Comparison of ENCODE assay signal across 13 cellular contexts in genomic region chr6:55777461-55777860, GRCh38.
"Had no signal": no experiment of that assay in that cellular context is flagged by ENCODE, and none has a peak within 500 bp of the region (broad histone marks: within the 10 kb centered on the region; RNA-seq: fewer than 3 reads in every experiment).

No MANE protein-coding gene starts in this region.

- H3K9me3 ChIP-seq: lower lobe of right lung, mucosa of descending colon, right atrium auricular region, upper lobe of right lung had no signal

- DNase-seq: activated CD4-positive, alpha-beta T cell treated with anti-CD3 and anti-CD28 coated beads, Interleukin-2, amount 50 U/mL, for 1 hour; activated effector memory CD4-positive, alpha-beta T cell treated with Interleukin-2 at 50 U/mL for 16 hours; activated T-cell treated with anti-CD3 and anti-CD28 coated beads, Interleukin-2, amount 50 U/mL, for 1 hour; amygdala; left cardiac atrium; lower lobe of right lung; mucosa of descending colon; natural killer cell; nucleus accumbens; stimulated activated naive CD8-positive, alpha-beta T cell treated with anti-CD3 and anti-CD28 coated beads, Interleukin-15, Interleukin-2, amounts not matched to agents 100 U/mL and 50 U/mL, for 24 hours; T-helper 2 cell; upper lobe of right lung had no signal

- H3K27me3 ChIP-seq: right atrium auricular region, upper lobe of right lung had no signal

- H3K4me3 ChIP-seq: lower lobe of right lung, mucosa of descending colon, right atrium auricular region, upper lobe of right lung had no signal

- ATAC-seq: left cardiac atrium; lower lobe of right lung; mucosa of descending colon; natural killer cell; stimulated activated naive CD8-positive, alpha-beta T cell treated with anti-CD3 and anti-CD28 coated beads, Interleukin-15, Interleukin-2, amounts not matched to agents 100 U/mL and 50 U/mL, for 24 hours; upper lobe of right lung had no signal

- H3K27ac ChIP-seq: lower lobe of right lung, right atrium auricular region, upper lobe of right lung had no signal

- H3K36me3 ChIP-seq: lower lobe of right lung, right atrium auricular region, upper lobe of right lung had no signal

- H3K4me1 ChIP-seq: right atrium auricular region, upper lobe of right lung had no signal
